9 cellular contexts compared by ENCODE assay signal in genomic region chr12:42587564-42588307, GRCh38. TPM values are rescaled to one million over a fixed set of nuclear protein-coding genes. Genes with fewer than 3 reads are reported as not detected.
A peak's percentile ranks its signal among the peaks of the same experiment; 100 is the strongest.
DNase-seq lines count a peak whose midpoint lies in the region; ATAC-seq and TF ChIP-seq lines count a peak whose summit lies in the region.
"Had no signal": no experiment of that assay in that cellular context is flagged by ENCODE, and none has a peak within 500 bp of the region (broad histone marks: within the 10 kb centered on the region; RNA-seq: fewer than 3 reads in every experiment).

No MANE protein-coding gene starts in this region.

- no peak for TF ChIP-seq POLR2A in vagina (IDR thresholded peaks at IDR 0.05)

- peak overlapping the region; percentile 87 for H3K4me3 ChIP-seq in cardiac muscle cell
- peak overlapping the region; percentile 88 to 93 for H3K4me3 ChIP-seq in vagina

- H3K9me3 Mint-ChIP-seq in mesothelial cell of epicardium: no peaks in the 10 kb centered on the region
- no peaks in the 10 kb centered on the region for H3K9me3 Mint-ChIP-seq in activated naive CD4-positive, alpha-beta T cell treated with anti-CD3 and anti-CD28 coated beads, Interleukin-2, amount 50 U/mL, for 72 hours

- no peaks in the 10 kb centered on the region for H3K36me3 Mint-ChIP-seq in mesothelial cell of epicardium
- peaks cover 5 to 7% of the 10 kb centered on the region in 2 donors for H3K36me3 Mint-ChIP-seq in activated naive CD4-positive, alpha-beta T cell treated with anti-CD3 and anti-CD28 coated beads, Interleukin-2, amount 50 U/mL, for 72 hours

- intact Hi-C loops in cardiac septum (cut with DNase I) (loop anchor here (2.0 to 10.0 kb wide), 4 partner anchors 200 to 751 kb away; partner anchors contain the start of gene YAF2), vagina (cut with DNase I) (loop anchor here (5.0 to 10.0 kb wide), 2 partner anchors 103 to 110 kb away; no protein-coding TSS in a partner anchor)

- no peaks in the 10 kb centered on the region for H3K27me3 ChIP-seq in cardiac muscle cell
- H3K27me3 ChIP-seq in vagina: no peaks in the 10 kb centered on the region

- H3K27ac Mint-ChIP-seq in mesothelial cell of epicardium: peak overlapping the region; percentile 92
- H3K27ac Mint-ChIP-seq in activated naive CD4-positive, alpha-beta T cell treated with anti-CD3 and anti-CD28 coated beads, Interleukin-2, amount 50 U/mL, for 72 hours: no peak overlapping the region

- H3K4me1 Mint-ChIP-seq in mesothelial cell of epicardium: peaks cover 52% of the 10 kb centered on the region

- H3K4me1 ChIP-seq in cardiac muscle cell (ENCODE audit: low read depth) (peaks cover 43% of the 10 kb centered on the region), vagina (peaks cover 52% of the 10 kb centered on the region)

- no peak for ATAC-seq in activated naive CD4-positive, alpha-beta T cell treated with anti-CD3 and anti-CD28 coated beads, Interleukin-2, amount 50 U/mL, for 72 hours
- ATAC-seq: foreskin keratinocyte had no signal

- H3K4me3 Mint-ChIP-seq in mesothelial cell of epicardium: peak overlapping the region; percentile 88

- H3K9me3 ChIP-seq in cardiac muscle cell (ENCODE audit: low read depth) (no peaks in the 10 kb centered on the region), vagina (no peaks in the 10 kb centered on the region)

- peak overlapping the region; percentile 97 for H3K27ac ChIP-seq in cardiac muscle cell
- peak overlapping the region; percentile 27 for H3K27ac ChIP-seq in vagina
- H3K27ac ChIP-seq: foreskin keratinocyte had no signal

- DNase-seq in cardiac muscle cell (ENCODE audit: low read depth in 1 of 2, low spot score in 1 of 2) (peak; percentile 36 to 67), cardiac septum (ENCODE audit: low spot score) (no peak), cerebellar cortex (ENCODE audit: low spot score) (peak; percentile 75), mesothelial cell of epicardium (ENCODE audit: low spot score in 2 of 2, unreplicated experiment in 2 of 2) (no peak), vagina (ENCODE audit: extremely low spot score in 2 of 2) (no peak), SW 1271 (lab: John Stamatoyannopoulos, UW) (no peak)
- DNase-seq in activated effector memory CD4-positive, alpha-beta T cell treated with Interleukin-2 at 50 U/mL for 16 hours: no peak
- no peak for DNase-seq in activated naive CD4-positive, alpha-beta T cell treated with anti-CD3 and anti-CD28 coated beads, Interleukin-2, amount 50 U/mL, for 72 hours (ENCODE audit: low spot score in 2 of 2)
- DNase-seq: foreskin keratinocyte had no signal

- H3K36me3 ChIP-seq in cardiac muscle cell: no peaks in the 10 kb centered on the region
- no peaks in the 10 kb centered on the region for H3K36me3 ChIP-seq in vagina

- no peaks in the 10 kb centered on the region for H3K27me3 Mint-ChIP-seq in mesothelial cell of epicardium (ENCODE audit: low read depth)

- no peak for TF ChIP-seq CTCF in cardiac muscle cell (IDR thresholded peaks at IDR 0.05; ENCODE audit: low read depth, low read length)
- no peak for TF ChIP-seq CTCF in mesothelial cell of epicardium (IDR thresholded peaks at IDR 0.05; ENCODE audit: unreplicated experiment)
- no peak for TF ChIP-seq CTCF in vagina (IDR thresholded peaks at IDR 0.05)

RNA-seq across cellular contexts. Expression of gene PRICKLE1, which starts 1.8 kb away (rescaled TPM):
- total RNA-seq in cardiac muscle cell (58.8 and 71.4 TPM in 2 replicates), cardiac septum (34.3 TPM), mesothelial cell of epicardium (79.4 to 89.1 TPM (median 80.7 TPM) in 3 replicates), vagina (25.3 TPM)
- 105 and 121 TPM in 2 replicates for polyA plus RNA-seq in cardiac muscle cell
- not detected for total RNA-seq in activated naive CD4-positive, alpha-beta T cell treated with anti-CD3 and anti-CD28 coated beads, Interleukin-2, amount 50 U/mL, for 72 hours

Comparison
In these comparisons a context has a peak if more than half of its experiments do, and no peak if none do; other contexts are left out.
1. DNase-seq: peak in cardiac muscle cell (2 of 2) and cerebellar cortex (single experiment); none in cardiac septum (single experiment), mesothelial cell of epicardium (0 of 2), vagina (0 of 2), SW 1271 (0 of 2), activated effector memory CD4-positive, alpha-beta T cell treated with Interleukin-2 at 50 U/mL for 16 hours (single experiment) and activated naive CD4-positive, alpha-beta T cell treated with anti-CD3 and anti-CD28 coated beads, Interleukin-2, amount 50 U/mL, for 72 hours (0 of 2).
2. RNA of gene PRICKLE1, which starts 1.8 kb away (total RNA-seq): 79.4 to 89.1 TPM in mesothelial cell of epicardium, 58.8 to 71.4 TPM in cardiac muscle cell, 34.3 TPM in cardiac septum (single experiment) and 25.3 TPM in vagina (single experiment); not detected in activated naive CD4-positive, alpha-beta T cell treated with anti-CD3 and anti-CD28 coated beads, Interleukin-2, amount 50 U/mL, for 72 hours; every median in the first group is over 10 times any median in the second.